In genomic region chr9:95087659-95088242, GRCh38 we compare ENCODE assay signal across 9 cellular contexts.
DNase-seq lines count a peak whose midpoint lies in the region; ATAC-seq and TF ChIP-seq lines count a peak whose summit lies in the region.
"Had no signal": no experiment of that assay in that cellular context is flagged by ENCODE, and none has a peak within 500 bp of the region (broad histone marks: within the 10 kb centered on the region; RNA-seq: fewer than 3 reads in every experiment).

No MANE protein-coding gene starts in this region.

- peaks cover 24% of the 10 kb centered on the region for H3F3A ChIP-seq in neural progenitor cell (ENCODE audit: low read depth)

- H3K4me1 Mint-ChIP-seq in neural progenitor cell (peaks cover 81% of the 10 kb centered on the region), endothelial cell (ENCODE audit: unreplicated experiment) (peaks cover 4% of the 10 kb centered on the region)

- H3K27me3 Mint-ChIP-seq in neural progenitor cell (ENCODE audit: insufficient read depth, low read depth) (peaks cover 18% of the 10 kb centered on the region), endothelial cell (ENCODE audit: unreplicated experiment) (no peaks in the 10 kb centered on the region)
- H3K27me3 Mint-ChIP-seq: naive thymus-derived CD4-positive, alpha-beta T cell had no signal

- H3K27me3 ChIP-seq in neural progenitor cell = no peaks in the 10 kb centered on the region

- H2AFZ ChIP-seq in neural progenitor cell (replicated peaks) = no peak overlapping the region

- H3K36me3 Mint-ChIP-seq in neural progenitor cell = peaks cover 37% of the 10 kb centered on the region
- peaks cover 14% of the 10 kb centered on the region for H3K36me3 Mint-ChIP-seq in endothelial cell (ENCODE audit: low read depth, unreplicated experiment)

- no peaks in the 10 kb centered on the region for H3K79me2 ChIP-seq in neural progenitor cell (ENCODE audit: low read depth)

- peaks cover 20% of the 10 kb centered on the region for H3K4me1 ChIP-seq in neural progenitor cell

- peaks cover 56% of the 10 kb centered on the region for H4K20me1 ChIP-seq in neural progenitor cell (ENCODE audit: low read depth)

- H3K27ac ChIP-seq in neural progenitor cell = no peak overlapping the region

- in situ Hi-C loops in astrocyte of the spinal cord (cut with HindIII; ENCODE audit: low sequenced_read_pairs) = no loop called here

- DNase-seq in COLO668 (lab: John Stamatoyannopoulos, UW; ENCODE audit: unreplicated experiment) = peak; percentile 45
- peak; percentile 23 for DNase-seq in HPDE6-E6E7 (ENCODE audit: extremely low spot score)
- no peak for DNase-seq in astrocyte of the spinal cord (ENCODE audit: low read depth, low spot score)
- no peak for DNase-seq in neural progenitor cell (ENCODE audit: low spot score)
- DNase-seq in endothelial cell (ENCODE audit: low spot score) = no peak
- DNase-seq in Kasumi-1 (lab: John Stamatoyannopoulos, UW) = no peak
- DNase-seq in activated gamma-delta T cell treated with Interleukin-2 at 50 U/mL for 16 hours = no peak
- DNase-seq: naive thymus-derived CD4-positive, alpha-beta T cell had no signal

- peak; percentile 24 for TF ChIP-seq CTCF in astrocyte of the spinal cord (IDR thresholded peaks at IDR 0.05; ENCODE audit: low read depth, low read length)
- TF ChIP-seq CTCF in neural progenitor cell (IDR thresholded peaks at IDR 0.05) = no peak
- TF ChIP-seq CTCF in endothelial cell (IDR thresholded peaks at IDR 0.05; ENCODE audit: unreplicated experiment) = no peak

- H3K27ac Mint-ChIP-seq in neural progenitor cell (peak overlapping the region; percentile 48), endothelial cell (ENCODE audit: unreplicated experiment) (no peak overlapping the region)

- H3K9ac ChIP-seq in neural progenitor cell = no peak overlapping the region

- no peak overlapping the region for H3K4me2 ChIP-seq in neural progenitor cell

- no peak for ATAC-seq in GM21515 (IDR thresholded peaks at IDR 0.05; ENCODE audit: unreplicated experiment)
- ATAC-seq: naive thymus-derived CD4-positive, alpha-beta T cell had no signal

- H3K36me3 ChIP-seq in neural progenitor cell = no peaks in the 10 kb centered on the region

- H3K4me3 ChIP-seq in astrocyte of the spinal cord (ENCODE audit: low read depth, low read length) = no peak overlapping the region
- H3K4me3 ChIP-seq in neural progenitor cell = no peak overlapping the region

- no peaks in the 10 kb centered on the region for H3K9me3 Mint-ChIP-seq in neural progenitor cell
- no peaks in the 10 kb centered on the region for H3K9me3 Mint-ChIP-seq in endothelial cell (ENCODE audit: unreplicated experiment)

- peak overlapping the region; percentile 30 for H3K4me3 Mint-ChIP-seq in neural progenitor cell
- no peak overlapping the region for H3K4me3 Mint-ChIP-seq in endothelial cell (ENCODE audit: unreplicated experiment)
- H3K4me3 Mint-ChIP-seq: naive thymus-derived CD4-positive, alpha-beta T cell had no signal

- H3K9me3 ChIP-seq in neural progenitor cell (ENCODE audit: low read depth) = no peaks in the 10 kb centered on the region

Comparison
In these comparisons a context has a peak if more than half of its experiments do, and no peak if none do; other contexts are left out.
1. DNase-seq: peak in COLO668 (single experiment) and HPDE6-E6E7 (single experiment); none in astrocyte of the spinal cord (single experiment), neural progenitor cell (single experiment), endothelial cell (single experiment), Kasumi-1 (0 of 2) and activated gamma-delta T cell treated with Interleukin-2 at 50 U/mL for 16 hours (single experiment).